In genomic region chr22:23850136-23850611, GRCh38 we compare ENCODE assay signal across 1 cellular context.
TF ChIP-seq lines count a peak whose summit lies in the region.

No MANE protein-coding gene starts in this region.

TF ChIP-seq in WTC11, 78 proteins besides CTCF, POLR2A, EP300 and RAD21:
- TF ChIP-seq ARID4B (CRISPR knock-in tag; IDR thresholded peaks at IDR 0.05; ENCODE audit: borderline replicate concordance) (no peak), GABPB1 (CRISPR knock-in tag; IDR thresholded peaks at IDR 0.05) (no peak), PRDM15 (CRISPR knock-in tag; IDR thresholded peaks at IDR 0.05) (no peak), MLX (CRISPR knock-in tag; IDR thresholded peaks at IDR 0.05) (no peak), ZNF671 (CRISPR knock-in tag; IDR thresholded peaks at IDR 0.05) (no peak), NFATC4 (CRISPR knock-in tag; IDR thresholded peaks at IDR 0.05) (no peak), ZMAT4 (CRISPR knock-in tag; IDR thresholded peaks at IDR 0.05) (no peak), JUN (CRISPR knock-in tag; IDR thresholded peaks at IDR 0.05) (no peak), NFYB (CRISPR knock-in tag; conservative IDR thresholded peaks at IDR 0.05; ENCODE audit: low read depth) (no peak), HMGA2 (CRISPR knock-in tag; IDR thresholded peaks at IDR 0.05) (no peak), FOXP4 (CRISPR knock-in tag; IDR thresholded peaks at IDR 0.05) (no peak), IRF1 (CRISPR knock-in tag; IDR thresholded peaks at IDR 0.05) (no peak), EMX1 (CRISPR knock-in tag; IDR thresholded peaks at IDR 0.05) (no peak), TP53 (CRISPR knock-in tag; IDR thresholded peaks at IDR 0.05) (no peak), ZNF423 (CRISPR knock-in tag; IDR thresholded peaks at IDR 0.05) (no peak), ZNF121 (CRISPR knock-in tag; IDR thresholded peaks at IDR 0.05) (no peak), ATF3 (CRISPR knock-in tag; conservative IDR thresholded peaks at IDR 0.05) (no peak), CBFB (CRISPR knock-in tag; IDR thresholded peaks at IDR 0.05; ENCODE audit: low read depth) (no peak), ZNF532 (CRISPR knock-in tag; IDR thresholded peaks at IDR 0.05; ENCODE audit: borderline replicate concordance) (no peak)
